1 cellular context compared by ENCODE assay signal in genomic region chr18:59823611-59824195, GRCh38.
A peak's percentile ranks its signal among the peaks of the same experiment; 100 is the strongest.
TF ChIP-seq lines count a peak whose summit lies in the region.

No MANE protein-coding gene starts in this region.

TF ChIP-seq in HEK293, 187 proteins besides CTCF, POLR2A, EP300 and RAD21 (continued from another document):
- TF ChIP-seq, protein P1, sequence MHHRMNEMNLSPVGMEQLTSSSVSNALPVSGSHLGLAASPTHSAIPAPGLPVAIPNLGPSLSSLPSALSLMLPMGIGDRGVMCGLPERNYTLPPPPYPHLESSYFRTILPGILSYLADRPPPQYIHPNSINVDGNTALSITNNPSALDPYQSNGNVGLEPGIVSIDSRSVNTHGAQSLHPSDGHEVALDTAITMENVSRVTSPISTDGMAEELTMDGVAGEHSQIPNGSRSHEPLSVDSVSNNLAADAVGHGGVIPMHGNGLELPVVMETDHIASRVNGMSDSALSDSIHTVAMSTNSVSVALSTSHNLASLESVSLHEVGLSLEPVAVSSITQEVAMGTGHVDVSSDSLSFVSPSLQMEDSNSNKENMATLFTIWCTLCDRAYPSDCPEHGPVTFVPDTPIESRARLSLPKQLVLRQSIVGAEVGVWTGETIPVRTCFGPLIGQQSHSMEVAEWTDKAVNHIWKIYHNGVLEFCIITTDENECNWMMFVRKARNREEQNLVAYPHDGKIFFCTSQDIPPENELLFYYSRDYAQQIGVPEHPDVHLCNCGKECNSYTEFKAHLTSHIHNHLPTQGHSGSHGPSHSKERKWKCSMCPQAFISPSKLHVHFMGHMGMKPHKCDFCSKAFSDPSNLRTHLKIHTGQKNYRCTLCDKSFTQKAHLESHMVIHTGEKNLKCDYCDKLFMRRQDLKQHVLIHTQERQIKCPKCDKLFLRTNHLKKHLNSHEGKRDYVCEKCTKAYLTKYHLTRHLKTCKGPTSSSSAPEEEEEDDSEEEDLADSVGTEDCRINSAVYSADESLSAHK (tag by site-specific recombination; IDR thresholded peaks at IDR 0.05): no peak
- no peak for TF ChIP-seq RBAK (tag by site-specific recombination; IDR thresholded peaks at IDR 0.05)
- peak; percentile 33; the same call in 1 of the 2 replicates for TF ChIP-seq ZSCAN30 (tag by site-specific recombination; IDR thresholded peaks at IDR 0.05)
- no peak for TF ChIP-seq SETDB1 (IDR thresholded peaks at IDR 0.05; ENCODE audit: insufficient read length, low read length)
- TF ChIP-seq ZNF140 (tag by site-specific recombination; IDR thresholded peaks at IDR 0.05): no peak
- TF ChIP-seq ZNF623 (tag by site-specific recombination; IDR thresholded peaks at IDR 0.05): no peak
- peak; percentile 23; the same call in 1 of the 2 replicates for TF ChIP-seq TCF7L2 (IDR thresholded peaks at IDR 0.05; ENCODE audit: borderline replicate concordance, low read depth, low read length)
